ENCODE assay signal across 8 cellular contexts in the genomic region with DNA sequence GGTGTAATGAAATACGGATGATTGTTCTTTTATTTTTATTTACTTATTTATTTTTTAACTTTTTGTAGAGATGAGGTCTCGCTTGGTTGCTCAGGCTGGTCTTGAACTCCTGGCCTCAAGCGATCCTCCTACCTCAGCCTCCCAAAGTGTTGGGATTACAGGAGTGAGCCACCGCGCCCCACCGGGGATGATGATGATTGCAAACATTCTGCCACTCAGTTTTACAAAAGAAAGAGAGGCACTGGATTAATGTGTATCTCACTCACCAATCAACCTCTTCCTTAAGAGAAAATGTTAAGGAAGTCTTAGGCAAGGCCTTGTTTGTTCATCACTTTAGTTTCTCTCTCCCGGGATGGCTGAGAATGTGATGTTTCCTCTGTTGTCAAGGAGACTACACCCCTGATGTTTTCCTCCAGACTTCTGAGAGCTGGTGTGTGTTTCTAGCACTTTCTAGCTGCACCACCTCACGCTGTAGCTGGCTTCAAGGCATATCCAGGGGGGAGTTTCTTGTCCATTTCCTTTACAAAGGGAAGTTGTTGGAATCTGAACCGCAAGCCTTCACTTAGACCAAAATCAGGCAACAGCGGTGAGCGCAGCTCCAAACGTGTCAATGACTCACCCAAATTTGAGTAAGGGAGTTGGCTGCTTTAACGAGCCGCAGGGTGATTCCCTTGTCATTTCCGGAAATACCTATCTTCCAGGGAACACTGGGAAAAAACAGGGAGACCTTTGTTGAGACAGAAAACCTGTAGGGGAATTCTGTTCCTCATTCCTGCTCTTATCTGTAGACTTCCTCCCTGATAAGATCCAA. TPM values are rescaled to one million over a fixed set of nuclear protein-coding genes. Genes with fewer than 3 reads are reported as not detected.
DNase-seq lines count a peak whose midpoint lies in the region; ATAC-seq, FAIRE-seq and TF ChIP-seq lines count a peak whose summit lies in the region.

No MANE protein-coding gene starts in this region.

- peak overlapping the region; percentile 99 for H3K27ac Mint-ChIP-seq in astrocyte (ENCODE audit: unreplicated experiment)

- peak overlapping the region; percentile 99 for H3K9ac ChIP-seq in astrocyte (ENCODE audit: low read length)

- H3K4me3 ChIP-seq in astrocyte (ENCODE audit: insufficient read depth, low read depth, low read length) (peak overlapping the region; percentile 89), hepatocyte (peak overlapping the region; percentile 77), sigmoid colon (peak overlapping the region; percentile 53 to 77 (median 65))

- H3K36me3 Mint-ChIP-seq in astrocyte (ENCODE audit: low read depth, unreplicated experiment), result peaks cover 9% of the 10 kb centered on the region

- DNase-seq in SHP77 (lab: John Stamatoyannopoulos, UW), result peak; percentile 11 to 30
- no peak for DNase-seq in SHP77 treated with DMSO at 0.1 percent for 48 hours (lab: John Stamatoyannopoulos, UW)
- peak; percentile 87 to 90 for DNase-seq in SW 1271 (lab: John Stamatoyannopoulos, UW)
- peak; percentile 98 for DNase-seq in astrocyte (ENCODE audit: low read depth)
- peak; percentile 79 for DNase-seq in hepatocyte (ENCODE audit: low spot score)
- DNase-seq in sigmoid colon, result peak; percentile 89
- DNase-seq in 8988T, result no peak

- FAIRE-seq in astrocyte (lab: Jason Lieb, UNC), result no peak

- peaks cover 59% of the 10 kb centered on the region for H3K79me2 ChIP-seq in astrocyte (ENCODE audit: insufficient read depth, low read length)
- peaks cover 68% of the 10 kb centered on the region for H3K79me2 ChIP-seq in hepatocyte

- H3K4me2 ChIP-seq in astrocyte (ENCODE audit: low read length), result peak overlapping the region; percentile 91
- peak overlapping the region; percentile 86 for H3K4me2 ChIP-seq in hepatocyte

- H3K9me2 ChIP-seq in hepatocyte (replicated peaks; ENCODE audit: insufficient read depth), result no peaks in the 10 kb centered on the region

- H3K4me1 Mint-ChIP-seq in astrocyte (ENCODE audit: low read depth, unreplicated experiment), result peaks cover 30% of the 10 kb centered on the region

- H3K27ac ChIP-seq in astrocyte (ENCODE audit: low read depth, low read length) (peak overlapping the region; percentile 95), hepatocyte (peak overlapping the region; percentile 98), sigmoid colon (peak overlapping the region; percentile 91 to 98 (median 96))

- peak overlapping the region; percentile 91 for H3K4me3 Mint-ChIP-seq in astrocyte (ENCODE audit: unreplicated experiment)

- H4K20me1 ChIP-seq in astrocyte (ENCODE audit: insufficient read depth, low read length) (peaks cover 52% of the 10 kb centered on the region), hepatocyte (ENCODE audit: insufficient read depth, poor library complexity, severe bottlenecking) (peaks cover 56% of the 10 kb centered on the region)

- H3K4me1 ChIP-seq in astrocyte (ENCODE audit: insufficient read depth, low read length) (peaks cover 48% of the 10 kb centered on the region), hepatocyte (ENCODE audit: insufficient read depth) (peaks cover 27% of the 10 kb centered on the region), sigmoid colon (peaks cover 0 to 70% (median 56%) of the 10 kb centered on the region in 4 donors)

- TF ChIP-seq CTCF in astrocyte (IDR thresholded peaks at IDR 0.05; ENCODE audit: insufficient read depth, low read depth, low read length) (no peak), hepatocyte (IDR thresholded peaks at IDR 0.05; ENCODE audit: poor library complexity) (no peak), sigmoid colon (IDR thresholded peaks at IDR 0.05) (no peak)

- 24% methylated on average over 15 of the region's 15 CpGs for WGBS in hepatocyte (ENCODE audit: low lambda C conversion rate, missing lambda C conversion rate)
- 13 to 39% methylated on average over 15 of the region's 15 CpGs for WGBS in sigmoid colon, 2 donors

- no peaks in the 10 kb centered on the region for H3K27me3 Mint-ChIP-seq in astrocyte (ENCODE audit: low read depth, unreplicated experiment)

- no peak for ATAC-seq in GM21526 (IDR thresholded peaks at IDR 0.05; ENCODE audit: low FRiP score, unreplicated experiment)

- H3K9me3 ChIP-seq in astrocyte (ENCODE audit: insufficient read depth, low read depth, low read length), result no peaks in the 10 kb centered on the region
- no peaks in the 10 kb centered on the region for H3K9me3 ChIP-seq in hepatocyte (ENCODE audit: low read depth)
- no peaks in the 10 kb centered on the region for H3K9me3 ChIP-seq in sigmoid colon

- intact Hi-C loops in sigmoid colon (cut with DNase I), result no loop called here

- peak in 1 of 2 donors; percentile 33 for TF ChIP-seq POLR2A in sigmoid colon (IDR thresholded peaks at IDR 0.05)

- H3K27me3 ChIP-seq in astrocyte (ENCODE audit: insufficient read depth, low read length), result no peaks in the 10 kb centered on the region
- H3K27me3 ChIP-seq in hepatocyte, result no peaks in the 10 kb centered on the region
- no peaks in the 10 kb centered on the region for H3K27me3 ChIP-seq in sigmoid colon

- H2AFZ ChIP-seq in astrocyte (ENCODE audit: low read depth, low read length) (no peak overlapping the region), hepatocyte (no peak overlapping the region)

- H3K9me3 Mint-ChIP-seq in astrocyte (ENCODE audit: unreplicated experiment), result no peaks in the 10 kb centered on the region

- peak in 1 of 4 donors; percentile 67 for TF ChIP-seq EP300 in sigmoid colon (IDR thresholded peaks at IDR 0.05)

- H3K36me3 ChIP-seq in astrocyte (ENCODE audit: insufficient read depth, low read length) (peaks cover 12% of the 10 kb centered on the region), hepatocyte (replicated peaks; ENCODE audit: insufficient read depth, low read depth) (no peaks in the 10 kb centered on the region), sigmoid colon (peaks cover 0 to 17% (median 0%) of the 10 kb centered on the region in 4 donors)

RNA-seq across cellular contexts. Expression of a gene that starts 2.3 kb away (rescaled TPM):
- total RNA-seq in astrocyte, result 120 and 153 TPM in 2 replicates
- total RNA-seq in hepatocyte, result 110 and 126 TPM in 2 replicates
- polyA plus RNA-seq in hepatocyte, result 116 and 123 TPM in 2 replicates
- 100 to 1,000 TPM in 1 of 4 donors, 10 to 100 TPM in 1, 1 to 10 TPM in 2; 7.1 to 139 (median 15.0) TPM for total RNA-seq in sigmoid colon
- 10 to 100 TPM; 20.4 to 76.0 (median 20.6) TPM for polyA plus RNA-seq in sigmoid colon

Comparison
In these comparisons a context has a peak if more than half of its experiments do, and no peak if none do; other contexts are left out.
1. DNase-seq: peak in SHP77 (2 of 2), SW 1271 (2 of 2), astrocyte (single experiment), hepatocyte (single experiment) and sigmoid colon (single experiment); none in SHP77 treated with DMSO at 0.1 percent for 48 hours (single experiment) and 8988T (single experiment).
2. Peak in every context shown above with its lines, with median percentiles within 50 percentile points of each other: H3K27ac ChIP-seq and H3K4me3 ChIP-seq.